Comparison of ENCODE assay signal across 1 cellular context in the genomic region with DNA sequence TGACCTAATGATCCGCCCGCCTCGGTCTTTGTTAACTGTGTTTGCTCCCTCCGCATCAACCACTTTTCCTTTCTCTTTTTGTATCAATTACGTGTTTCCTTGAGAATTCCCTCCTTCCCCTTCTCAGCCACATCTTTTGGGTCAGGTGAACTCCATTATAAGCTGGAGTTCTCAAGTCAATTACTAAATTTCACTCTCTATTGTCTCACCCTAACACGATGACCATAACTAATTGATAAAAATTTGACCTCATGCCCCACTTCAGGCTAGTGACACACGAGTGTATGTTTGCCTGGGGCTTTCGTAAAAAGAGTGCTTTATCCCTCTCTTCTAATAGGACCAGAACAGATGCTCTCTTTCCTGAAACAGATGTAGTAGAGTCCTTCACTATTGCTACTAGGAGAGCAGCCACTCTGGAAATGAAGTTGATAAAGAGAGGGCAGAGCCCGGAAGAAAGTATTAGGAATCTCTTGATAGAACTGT.
TF ChIP-seq lines count a peak whose summit lies in the region.

No MANE protein-coding gene starts in this region.

TF ChIP-seq in SK-N-SH treated with all-trans-retinoic acid at 6 μM for 48 hours, 23 proteins besides CTCF, POLR2A, EP300 and RAD21 (continued from another document):
- TF ChIP-seq, protein P1, sequence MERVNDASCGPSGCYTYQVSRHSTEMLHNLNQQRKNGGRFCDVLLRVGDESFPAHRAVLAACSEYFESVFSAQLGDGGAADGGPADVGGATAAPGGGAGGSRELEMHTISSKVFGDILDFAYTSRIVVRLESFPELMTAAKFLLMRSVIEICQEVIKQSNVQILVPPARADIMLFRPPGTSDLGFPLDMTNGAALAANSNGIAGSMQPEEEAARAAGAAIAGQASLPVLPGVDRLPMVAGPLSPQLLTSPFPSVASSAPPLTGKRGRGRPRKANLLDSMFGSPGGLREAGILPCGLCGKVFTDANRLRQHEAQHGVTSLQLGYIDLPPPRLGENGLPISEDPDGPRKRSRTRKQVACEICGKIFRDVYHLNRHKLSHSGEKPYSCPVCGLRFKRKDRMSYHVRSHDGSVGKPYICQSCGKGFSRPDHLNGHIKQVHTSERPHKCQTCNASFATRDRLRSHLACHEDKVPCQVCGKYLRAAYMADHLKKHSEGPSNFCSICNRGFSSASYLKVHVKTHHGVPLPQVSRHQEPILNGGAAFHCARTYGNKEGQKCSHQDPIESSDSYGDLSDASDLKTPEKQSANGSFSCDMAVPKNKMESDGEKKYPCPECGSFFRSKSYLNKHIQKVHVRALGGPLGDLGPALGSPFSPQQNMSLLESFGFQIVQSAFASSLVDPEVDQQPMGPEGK (CRISPR knock-in tag; IDR thresholded peaks at IDR 0.05; ENCODE audit: borderline replicate concordance) = no peak
- TF ChIP-seq RARB (CRISPR knock-in tag; IDR thresholded peaks at IDR 0.05) = no peak
- TF ChIP-seq ZFP30 (CRISPR knock-in tag; IDR thresholded peaks at IDR 0.05) = no peak
- TF ChIP-seq ESRRG (CRISPR knock-in tag; IDR thresholded peaks at IDR 0.05) = no peak
- TF ChIP-seq, protein P2, sequence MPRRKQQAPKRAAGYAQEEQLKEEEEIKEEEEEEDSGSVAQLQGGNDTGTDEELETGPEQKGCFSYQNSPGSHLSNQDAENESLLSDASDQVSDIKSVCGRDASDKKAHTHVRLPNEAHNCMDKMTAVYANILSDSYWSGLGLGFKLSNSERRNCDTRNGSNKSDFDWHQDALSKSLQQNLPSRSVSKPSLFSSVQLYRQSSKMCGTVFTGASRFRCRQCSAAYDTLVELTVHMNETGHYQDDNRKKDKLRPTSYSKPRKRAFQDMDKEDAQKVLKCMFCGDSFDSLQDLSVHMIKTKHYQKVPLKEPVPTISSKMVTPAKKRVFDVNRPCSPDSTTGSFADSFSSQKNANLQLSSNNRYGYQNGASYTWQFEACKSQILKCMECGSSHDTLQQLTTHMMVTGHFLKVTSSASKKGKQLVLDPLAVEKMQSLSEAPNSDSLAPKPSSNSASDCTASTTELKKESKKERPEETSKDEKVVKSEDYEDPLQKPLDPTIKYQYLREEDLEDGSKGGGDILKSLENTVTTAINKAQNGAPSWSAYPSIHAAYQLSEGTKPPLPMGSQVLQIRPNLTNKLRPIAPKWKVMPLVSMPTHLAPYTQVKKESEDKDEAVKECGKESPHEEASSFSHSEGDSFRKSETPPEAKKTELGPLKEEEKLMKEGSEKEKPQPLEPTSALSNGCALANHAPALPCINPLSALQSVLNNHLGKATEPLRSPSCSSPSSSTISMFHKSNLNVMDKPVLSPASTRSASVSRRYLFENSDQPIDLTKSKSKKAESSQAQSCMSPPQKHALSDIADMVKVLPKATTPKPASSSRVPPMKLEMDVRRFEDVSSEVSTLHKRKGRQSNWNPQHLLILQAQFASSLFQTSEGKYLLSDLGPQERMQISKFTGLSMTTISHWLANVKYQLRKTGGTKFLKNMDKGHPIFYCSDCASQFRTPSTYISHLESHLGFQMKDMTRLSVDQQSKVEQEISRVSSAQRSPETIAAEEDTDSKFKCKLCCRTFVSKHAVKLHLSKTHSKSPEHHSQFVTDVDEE (CRISPR knock-in tag; IDR thresholded peaks at IDR 0.05) = no peak
- TF ChIP-seq CSDC2 (CRISPR knock-in tag; IDR thresholded peaks at IDR 0.05) = no peak
- no peak for TF ChIP-seq POU6F1 (CRISPR knock-in tag; IDR thresholded peaks at IDR 0.05; ENCODE audit: borderline replicate concordance, low read depth)
- TF ChIP-seq PPARA (CRISPR knock-in tag; IDR thresholded peaks at IDR 0.05; ENCODE audit: borderline replicate concordance) = no peak
- no peak for TF ChIP-seq ZNF565 (CRISPR knock-in tag; conservative IDR thresholded peaks at IDR 0.05; ENCODE audit: low read depth)
- TF ChIP-seq ZNF70 (CRISPR knock-in tag; IDR thresholded peaks at IDR 0.05) = no peak
- TF ChIP-seq, protein P3, sequence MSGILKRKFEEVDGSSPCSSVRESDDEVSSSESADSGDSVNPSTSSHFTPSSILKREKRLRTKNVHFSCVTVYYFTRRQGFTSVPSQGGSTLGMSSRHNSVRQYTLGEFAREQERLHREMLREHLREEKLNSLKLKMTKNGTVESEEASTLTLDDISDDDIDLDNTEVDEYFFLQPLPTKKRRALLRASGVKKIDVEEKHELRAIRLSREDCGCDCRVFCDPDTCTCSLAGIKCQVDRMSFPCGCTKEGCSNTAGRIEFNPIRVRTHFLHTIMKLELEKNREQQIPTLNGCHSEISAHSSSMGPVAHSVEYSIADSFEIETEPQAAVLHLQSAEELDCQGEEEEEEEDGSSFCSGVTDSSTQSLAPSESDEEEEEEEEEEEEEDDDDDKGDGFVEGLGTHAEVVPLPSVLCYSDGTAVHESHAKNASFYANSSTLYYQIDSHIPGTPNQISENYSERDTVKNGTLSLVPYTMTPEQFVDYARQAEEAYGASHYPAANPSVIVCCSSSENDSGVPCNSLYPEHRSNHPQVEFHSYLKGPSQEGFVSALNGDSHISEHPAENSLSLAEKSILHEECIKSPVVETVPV (CRISPR knock-in tag; IDR thresholded peaks at IDR 0.05) = no peak
- no peak for TF ChIP-seq ISL1 (CRISPR knock-in tag; IDR thresholded peaks at IDR 0.05)
- TF ChIP-seq ZNF8 (CRISPR knock-in tag; IDR thresholded peaks at IDR 0.05) = no peak
- TF ChIP-seq OSR1 (CRISPR knock-in tag; IDR thresholded peaks at IDR 0.05) = no peak
